25 cellular contexts compared by ENCODE assay signal in genomic region chr6:151549790-151550189, GRCh38. TPM values are rescaled to one million over a fixed set of nuclear protein-coding genes. Genes with fewer than 3 reads are reported as not detected.
"Had no signal": no experiment of that assay in that cellular context is flagged by ENCODE, and none has a peak within 500 bp of the region (broad histone marks: within the 10 kb centered on the region; RNA-seq: fewer than 3 reads in every experiment).

No MANE protein-coding gene starts in this region.

- FAIRE-seq: HTR-8/SVneo, RCC 7860 had no signal

- H3K4me1 ChIP-seq: SJSA1 had no signal

- H3K36me3 ChIP-seq: SJSA1 had no signal

- H3K27me3 ChIP-seq: SJSA1 had no signal

- DNase-seq: Karpas-422, KBM-7, MM.1S, NCI-H1092 treated with DMSO at 0.1 percent for 48 hours, NCI-H1436, NCI-H187, NCI-H2029, NCI-H2081 treated with DMSO at 0.1 percent for 48 hours, NCI-H2171, NCI-H226, NCI-H446, NCI-H510A, NCI-H524 treated with DMSO at 0.1 percent for 48 hours, NCI-H69, NCI-H774, OCI-M1, Right ventricle myocardium superior, RPMI8226, SIG-M5 had no signal

- H3K9me3 ChIP-seq: SJSA1 had no signal

- H3K4me3 ChIP-seq: SJSA1, SK-N-MC had no signal

- H3K27ac ChIP-seq: HL-60, SJSA1, SK-N-MC had no signal

RNA-seq across cellular contexts. Expression of gene CCDC170, which starts 56.0 kb away (rescaled TPM):
- total RNA-seq: M059J had no signal
